9 cellular contexts compared by ENCODE assay signal in the genomic region with DNA sequence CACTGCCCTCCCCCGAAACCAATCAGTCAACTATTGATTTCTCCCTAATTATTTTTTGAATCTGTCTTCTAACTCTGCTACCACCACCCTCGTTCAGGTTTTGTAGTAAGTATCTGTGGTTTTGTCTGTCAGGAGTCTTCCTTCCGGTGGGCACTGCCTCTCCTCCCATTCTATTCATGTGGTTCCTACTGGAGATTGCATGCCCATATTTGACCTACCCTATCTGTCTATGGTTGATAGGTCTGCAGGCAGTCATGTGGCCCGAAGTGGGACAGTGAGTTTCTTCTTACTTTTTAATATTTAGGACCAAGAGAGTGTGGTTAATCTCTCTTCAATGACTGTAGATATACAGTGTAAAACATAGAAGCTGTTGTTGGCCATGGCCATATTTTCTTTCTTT. TPM values are rescaled to one million over a fixed set of nuclear protein-coding genes. Genes with fewer than 3 reads are reported as not detected.
DNase-seq lines count a peak whose midpoint lies in the region; ATAC-seq and TF ChIP-seq lines count a peak whose summit lies in the region.
"Had no signal": no experiment of that assay in that cellular context is flagged by ENCODE, and none has a peak within 500 bp of the region (broad histone marks: within the 10 kb centered on the region; RNA-seq: fewer than 3 reads in every experiment).

No MANE protein-coding gene starts in this region.

- intact Hi-C loops in CD8-positive, alpha-beta T cell (cut with DNase I, micrococcal nuclease): no loop called here
- intact Hi-C loops in left ventricle myocardium superior (cut with micrococcal nuclease): no loop called here
- intact Hi-C loops in psoas muscle (cut with DNase I): no loop called here

- H3K9me3 Mint-ChIP-seq in CD8-positive, alpha-beta T cell: no peaks in the 10 kb centered on the region
- H3K9me3 Mint-ChIP-seq in chondrocyte (ENCODE audit: low read depth): no peaks in the 10 kb centered on the region

- H3K27me3 Mint-ChIP-seq in CD8-positive, alpha-beta T cell (ENCODE audit: low read depth): peaks cover 12% of the 10 kb centered on the region
- H3K27me3 Mint-ChIP-seq in chondrocyte (ENCODE audit: low read depth): peaks cover 11% of the 10 kb centered on the region

- TF ChIP-seq CTCF in CD8-positive, alpha-beta T cell (IDR thresholded peaks at IDR 0.05): no peak
- no peak for TF ChIP-seq CTCF in chondrocyte (IDR thresholded peaks at IDR 0.05)
- TF ChIP-seq CTCF in psoas muscle (IDR thresholded peaks at IDR 0.05): no peak

- peak in 6 of 7 experiments; percentile 5 to 52 (median 20) for DNase-seq in CD8-positive, alpha-beta T cell
- peak; percentile 27 for DNase-seq in RPMI7951 (ENCODE audit: low read depth)
- peak; percentile 66 for DNase-seq in activated effector memory CD4-positive, alpha-beta T cell treated with anti-CD3 and anti-CD28 coated beads, Interleukin-2, amount 50 U/mL, for 16 hours
- no peak for DNase-seq in chondrocyte (ENCODE audit: low spot score)
- DNase-seq in left ventricle myocardium superior: no peak
- no peak for DNase-seq in G401 (ENCODE audit: low spot score)
- no peak for DNase-seq in psoas muscle
- DNase-seq: NCI-H187 treated with DMSO at 0.1 percent for 48 hours had no signal

- no peaks in the 10 kb centered on the region for H3K9me3 ChIP-seq in CD8-positive, alpha-beta T cell (ENCODE audit: low read length)
- no peaks in the 10 kb centered on the region for H3K9me3 ChIP-seq in psoas muscle

- in situ Hi-C loops in G401 (cut with HindIII; ENCODE audit: low sequenced_read_pairs): no loop called here

- no peak overlapping the region for H3K4me3 ChIP-seq in CD8-positive, alpha-beta T cell (ENCODE audit: low read depth, low read length)
- H3K4me3 ChIP-seq in psoas muscle: no peak overlapping the region

- peak overlapping the region; percentile 65 for H3K4me3 Mint-ChIP-seq in CD8-positive, alpha-beta T cell
- H3K4me3 Mint-ChIP-seq in chondrocyte (ENCODE audit: unreplicated experiment): no peak overlapping the region

- H3K27ac ChIP-seq in CD8-positive, alpha-beta T cell (ENCODE audit: low read depth, low read length): no peak overlapping the region
- H3K27ac ChIP-seq in psoas muscle: no peak overlapping the region

- no peaks in the 10 kb centered on the region for H3K36me3 Mint-ChIP-seq in CD8-positive, alpha-beta T cell
- H3K36me3 Mint-ChIP-seq in chondrocyte (ENCODE audit: low read depth): no peaks in the 10 kb centered on the region

- peaks cover 26% of the 10 kb centered on the region for H3K4me1 Mint-ChIP-seq in CD8-positive, alpha-beta T cell (ENCODE audit: low read depth)
- no peaks in the 10 kb centered on the region for H3K4me1 Mint-ChIP-seq in chondrocyte (ENCODE audit: low read depth)

- CTCF ChIA-PET in CD8-positive, alpha-beta T cell (lab: Charles Lee): no interaction called here

- H3K4me1 ChIP-seq in CD8-positive, alpha-beta T cell (ENCODE audit: insufficient read depth, low read length): peaks cover 24% of the 10 kb centered on the region
- H3K4me1 ChIP-seq in psoas muscle: no peaks in the 10 kb centered on the region

- POLR2A ChIA-PET in CD8-positive, alpha-beta T cell (lab: Charles Lee): no interaction called here

- no peaks in the 10 kb centered on the region for H3K36me3 ChIP-seq in CD8-positive, alpha-beta T cell (ENCODE audit: insufficient read depth, low read length)
- H3K36me3 ChIP-seq in psoas muscle (ENCODE audit: insufficient read depth in 1 of 2, low read depth in 1 of 2): no peaks in the 10 kb centered on the region

- no peak overlapping the region for H3K27ac Mint-ChIP-seq in CD8-positive, alpha-beta T cell
- no peak overlapping the region for H3K27ac Mint-ChIP-seq in chondrocyte (ENCODE audit: unreplicated experiment)

- H3K27me3 ChIP-seq in CD8-positive, alpha-beta T cell (ENCODE audit: insufficient read depth, low read length): no peaks in the 10 kb centered on the region
- H3K27me3 ChIP-seq in psoas muscle (ENCODE audit: insufficient read depth in 3 of 3, low read length in 2 of 3): no peaks in the 10 kb centered on the region

- ATAC-seq in CD8-positive, alpha-beta T cell: peak; percentile 84
- ATAC-seq in HG02678 (IDR thresholded peaks at IDR 0.05; ENCODE audit: unreplicated experiment) (peak; percentile 70), left ventricle myocardium superior (no peak), psoas muscle (no peak)

- 78 to 82% (median 80%) methylated on average over 4 of the region's 4 CpGs for WGBS in psoas muscle, 3 donors

RNA-seq across cellular contexts. Expression of a gene that starts 17.8 kb away (rescaled TPM):
- total RNA-seq in CD8-positive, alpha-beta T cell: 1 to 10 TPM; 6.2 to 7.1 TPM
- total RNA-seq in RPMI7951 (2014; rRNA removed; shearing (Covaris generic)): 13.1 and 14.2 TPM in 2 replicates
- total RNA-seq in chondrocyte: 51.2 to 61.8 TPM (median 53.2 TPM) in 3 replicates
- 103 TPM for total RNA-seq in left ventricle myocardium superior
- 31.8 and 46.1 TPM in 2 replicates for total RNA-seq in G401 (2014; rRNA removed; shearing (Covaris generic))
- 100 to 1,000 TPM; 159 to 266 (median 243) TPM for total RNA-seq in psoas muscle
- 100 to 1,000 TPM in 2 of 3 donors, 10 to 100 TPM in 1; 97.8 to 142 (median 126) TPM for polyA plus RNA-seq in psoas muscle

RNA-seq across cellular contexts. Expression of a gene that starts 35.1 kb away (rescaled TPM):
- 1 to 10 TPM; 4.9 to 5.6 TPM for total RNA-seq in CD8-positive, alpha-beta T cell
- total RNA-seq in RPMI7951 (2014; rRNA removed; shearing (Covaris generic)): 7.9 and 9.4 TPM in 2 replicates
- total RNA-seq in chondrocyte: 20.3 to 22.7 TPM (median 20.4 TPM) in 3 replicates
- 12.2 TPM for total RNA-seq in left ventricle myocardium superior
- total RNA-seq in G401 (2014; rRNA removed; shearing (Covaris generic)): 4.4 and 8.4 TPM in 2 replicates
- 10 to 100 TPM; 12.7 to 26.8 (median 19.6) TPM for total RNA-seq in psoas muscle
- polyA plus RNA-seq in psoas muscle: 1 to 10 TPM; 2.5 to 8.3 (median 2.9) TPM

Comparison
In these comparisons a context has a peak if more than half of its experiments do, and no peak if none do; other contexts are left out.
1. ATAC-seq: peak in CD8-positive, alpha-beta T cell (single experiment) and HG02678 (single experiment); none in left ventricle myocardium superior (single experiment) and psoas muscle (0 of 4).
2. DNase-seq: peak in CD8-positive, alpha-beta T cell (6 of 7), RPMI7951 (single experiment) and activated effector memory CD4-positive, alpha-beta T cell treated with anti-CD3 and anti-CD28 coated beads, Interleukin-2, amount 50 U/mL, for 16 hours (single experiment); none in chondrocyte (single experiment), left ventricle myocardium superior (single experiment), G401 (single experiment) and psoas muscle (0 of 2).